14 cellular contexts compared by ENCODE assay signal in the genomic region with DNA sequence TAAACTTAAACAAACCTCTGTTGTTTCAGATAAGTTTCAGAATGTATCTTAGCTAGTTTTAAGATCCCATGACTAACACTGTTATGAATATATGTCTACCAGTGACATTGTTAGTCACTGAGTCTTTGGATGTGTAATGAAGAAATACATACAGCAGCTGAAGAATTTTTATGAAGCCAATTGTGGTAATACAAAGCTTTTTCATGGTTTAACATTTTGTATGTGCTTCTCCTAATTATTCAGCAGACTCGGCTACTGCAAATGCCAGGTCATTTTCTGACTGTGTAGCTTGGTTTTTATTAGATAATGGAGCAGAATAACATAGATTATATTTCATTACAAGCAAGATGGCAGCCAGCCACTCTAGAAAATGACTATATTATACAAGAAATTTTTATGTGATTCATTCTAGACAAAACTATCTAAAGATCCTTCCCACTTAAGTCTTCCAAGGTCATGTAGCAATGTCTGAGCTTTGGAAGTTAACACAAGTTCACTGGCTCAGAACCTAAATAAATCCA.
DNase-seq lines count a peak whose midpoint lies in the region; ATAC-seq, FAIRE-seq and TF ChIP-seq lines count a peak whose summit lies in the region.
"Had no signal": no experiment of that assay in that cellular context is flagged by ENCODE, and none has a peak within 500 bp of the region (broad histone marks: within the 10 kb centered on the region; RNA-seq: fewer than 3 reads in every experiment).

No MANE protein-coding gene starts in this region.

- H2AFZ ChIP-seq in keratinocyte (ENCODE audit: control insufficient read depth, low read length), result peak overlapping the region; percentile 39

- TF ChIP-seq CTCF in BJ (IDR thresholded peaks at IDR 0.05; ENCODE audit: insufficient read depth, low read depth, low read length) (no peak), astrocyte of the spinal cord (IDR thresholded peaks at IDR 0.05; ENCODE audit: low read depth, low read length) (no peak), keratinocyte (optimal IDR thresholded peaks at IDR 0.05 in 1 of 3, IDR thresholded peaks at IDR 0.05 in 1 of 3, conservative IDR thresholded peaks at IDR 0.05 in 1 of 3; ENCODE audit: extremely low read depth in 1 of 3, insufficient read depth in 2 of 3, low read length in 3 of 3) (no peak), A673 (conservative IDR thresholded peaks at IDR 0.05; ENCODE audit: low read depth, low read length) (no peak)

- H3K4me3 ChIP-seq in BJ (ENCODE audit: low read depth, low read length), result no peak overlapping the region
- H3K4me3 ChIP-seq in astrocyte of the spinal cord (ENCODE audit: low read depth, low read length), result no peak overlapping the region
- no peak overlapping the region for H3K4me3 ChIP-seq in keratinocyte (ENCODE audit: control insufficient read depth in 2 of 3, extremely low read depth in 1 of 3, insufficient read depth in 2 of 3, low read depth in 1 of 3, low read length in 3 of 3)
- no peak overlapping the region for H3K4me3 ChIP-seq in HAP-1
- no peak overlapping the region for H3K4me3 ChIP-seq in A673 (ENCODE audit: low read depth, low read length, poor library complexity, severe bottlenecking)
- H3K4me3 ChIP-seq: ascending aorta had no signal

- no peak overlapping the region for H3K9ac ChIP-seq in keratinocyte (ENCODE audit: control insufficient read depth, extremely low read depth, insufficient read depth, low read length)

- FAIRE-seq in keratinocyte (lab: Jason Lieb, UNC), result no peak

- dilution Hi-C loops in keratinocyte (cut with MboI; ENCODE audit: extremely low pct_ligation_motif_present, low sequenced_read_pairs), result no loop called here

- in situ Hi-C loops in astrocyte of the spinal cord (cut with HindIII; ENCODE audit: low sequenced_read_pairs) (no loop called here), HAP-1 (cut with MboI; ENCODE audit: low sequenced_read_pairs) (no loop called here)

- H3K4me1 ChIP-seq in keratinocyte (ENCODE audit: control insufficient read depth, extremely low read depth, insufficient read depth, low read length) (peaks cover 44% of the 10 kb centered on the region), HAP-1 (no peaks in the 10 kb centered on the region), A673 (ENCODE audit: insufficient read depth, low read length, poor library complexity, severe bottlenecking) (no peaks in the 10 kb centered on the region)
- H3K4me1 ChIP-seq: ascending aorta had no signal

- no TSS peak for BruUV-seq in A673 (replicated peaks; lab: Mats Ljungman, UMichigan)

- POLR2A ChIA-PET in BJ (lab: Charles Lee), result interaction anchor here (0.6 to 1.2 kb wide), 5 partner anchors 49 to 156 kb away, joined by 3 to 5 read pairs (median 4); no protein-coding TSS in a partner anchor
- POLR2A ChIA-PET in A673 (lab: Charles Lee; ENCODE audit: low non-redundant PET), result no interaction called here

- ATAC-seq in HG03095 (IDR thresholded peaks at IDR 0.05; ENCODE audit: unreplicated experiment) (no peak), HG03469 (IDR thresholded peaks at IDR 0.05; ENCODE audit: unreplicated experiment) (no peak)

- no peaks in the 10 kb centered on the region for H3K27me3 ChIP-seq in BJ (ENCODE audit: control insufficient read depth, insufficient read depth, low read length)
- no peaks in the 10 kb centered on the region for H3K27me3 ChIP-seq in keratinocyte (ENCODE audit: control insufficient read depth, extremely low read depth, insufficient read depth, low read length)
- no peaks in the 10 kb centered on the region for H3K27me3 ChIP-seq in HAP-1 (ENCODE audit: low read depth)
- H3K27me3 ChIP-seq in A673 (replicated peaks; ENCODE audit: insufficient read depth, low read depth, low read length, poor library complexity), result no peaks in the 10 kb centered on the region
- H3K27me3 ChIP-seq: ascending aorta had no signal

- H3K9me3 ChIP-seq in keratinocyte (ENCODE audit: control insufficient read depth, low read depth, low read length) (peaks cover 2% of the 10 kb centered on the region), HAP-1 (no peaks in the 10 kb centered on the region), A673 (ENCODE audit: low read depth, low read length, poor library complexity, severe bottlenecking) (peaks cover 3% of the 10 kb centered on the region)
- H3K9me3 ChIP-seq: ascending aorta had no signal

- peak overlapping the region; percentile 73 for H3K27ac ChIP-seq in keratinocyte (ENCODE audit: control insufficient read depth, insufficient read depth, low read length)
- H3K27ac ChIP-seq in A673 (ENCODE audit: low read depth, low read length, poor library complexity, severe bottlenecking), result no peak overlapping the region
- H3K27ac ChIP-seq: ascending aorta had no signal

- CTCF ChIA-PET in BJ (lab: Yijun Ruan, JAX), result interaction anchor here (0.7 to 1.7 kb wide), 3 partner anchors 37 to 292 kb away, joined by 3 to 4 read pairs (median 4); no protein-coding TSS in a partner anchor
- CTCF ChIA-PET in A673 (lab: Charles Lee), result no interaction called here

- peak; percentile 84 for DNase-seq in BJ (ENCODE audit: low read depth)
- peak; percentile 75 for DNase-seq in HS-5 (ENCODE audit: low read depth)
- peak; percentile 78 for DNase-seq in astrocyte of the spinal cord (ENCODE audit: low read depth, low spot score)
- no peak for DNase-seq in keratinocyte (ENCODE audit: low read depth, low spot score)
- DNase-seq in HAP-1 (ENCODE audit: low spot score in 2 of 2), result no peak
- no peak for DNase-seq in A673 (ENCODE audit: low spot score)
- DNase-seq: Karpas-422; midbrain; NCI-H2107; stimulated activated CD4-positive, alpha-beta T cell treated with anti-CD3 and anti-CD28 coated beads, Interleukin-4, amount 100 ng/mL, for 4 hours; T-helper 2 cell had no signal

- H3K79me2 ChIP-seq in keratinocyte (ENCODE audit: control insufficient read depth, insufficient read depth, low read length), result no peaks in the 10 kb centered on the region

- H3K36me3 ChIP-seq in BJ (ENCODE audit: control insufficient read depth, insufficient read depth, low read length) (no peaks in the 10 kb centered on the region), keratinocyte (ENCODE audit: control insufficient read depth in 2 of 2, extremely low read depth in 1 of 2, insufficient read depth in 2 of 2, low read length in 2 of 2) (no peaks in the 10 kb centered on the region), HAP-1 (replicated peaks) (no peaks in the 10 kb centered on the region), A673 (ENCODE audit: insufficient read depth, low read length, poor library complexity, severe bottlenecking) (no peaks in the 10 kb centered on the region)
- H3K36me3 ChIP-seq: ascending aorta had no signal

- no peak overlapping the region for H3K4me2 ChIP-seq in keratinocyte (ENCODE audit: control insufficient read depth, extremely low read depth, insufficient read depth, low read depth, low read length)

- intact Hi-C loops in A673 (cut with micrococcal nuclease; ENCODE audit: unreplicated experiment), result no loop called here

- H4K20me1 ChIP-seq in keratinocyte (ENCODE audit: control insufficient read depth, extremely low read depth, insufficient read depth, low read length), result no peaks in the 10 kb centered on the region

- H3K9me1 ChIP-seq in keratinocyte (ENCODE audit: control insufficient read depth, extremely low read depth, insufficient read depth, low read length), result no peaks in the 10 kb centered on the region

Comparison
In these comparisons a context has a peak if more than half of its experiments do, and no peak if none do; other contexts are left out.
1. DNase-seq: peak in BJ (single experiment), HS-5 (single experiment) and astrocyte of the spinal cord (single experiment); none in keratinocyte (single experiment), HAP-1 (0 of 2) and A673 (single experiment).